ENCODE assay signal across 13 cellular contexts in genomic region chr14:76901171-76902055, GRCh38.
DNase-seq lines count a peak whose midpoint lies in the region; ATAC-seq and TF ChIP-seq lines count a peak whose summit lies in the region.
"Had no signal": no experiment of that assay in that cellular context is flagged by ENCODE, and none has a peak within 500 bp of the region (broad histone marks: within the 10 kb centered on the region; RNA-seq: fewer than 3 reads in every experiment).

No MANE protein-coding gene starts in this region.

- TF ChIP-seq CTCF in IMR-90 (conservative IDR thresholded peaks at IDR 0.05; ENCODE audit: low read depth, low read length) (no peak), colonic mucosa (IDR thresholded peaks at IDR 0.05) (no peak), gastrocnemius medialis (IDR thresholded peaks at IDR 0.05 in 4 of 5, conservative IDR thresholded peaks at IDR 0.05 in 1 of 5) (no peak)

- H2BK5ac ChIP-seq in IMR-90 (ENCODE audit: low read depth, low read length, poor library complexity, severe bottlenecking) (no peak overlapping the region), mesenchymal stem cell (ENCODE audit: low read depth, low read length, poor library complexity, severe bottlenecking) (no peak overlapping the region)

- ATAC-seq in IMR-90 (ENCODE audit: low read depth) (peak; percentile 2; the same call in 1 of the 2 replicates), gastrocnemius medialis (no peak), GM18867 (IDR thresholded peaks at IDR 0.05; ENCODE audit: unreplicated experiment) (no peak), HG03439 (IDR thresholded peaks at IDR 0.05; ENCODE audit: unreplicated experiment) (no peak)
- ATAC-seq: mucosa of descending colon, right lobe of liver had no signal

- H3K18ac ChIP-seq in IMR-90 (ENCODE audit: low read depth, low read length) (peak overlapping the region; percentile 84), mesenchymal stem cell (ENCODE audit: low read depth in 1 of 2, low read length in 2 of 2) (no peak overlapping the region)

- TF ChIP-seq POLR2A in IMR-90 (IDR thresholded peaks at IDR 0.05; ENCODE audit: low read depth, low read length) = no peak
- TF ChIP-seq POLR2A in gastrocnemius medialis (IDR thresholded peaks at IDR 0.05) = no peak

- H2BK20ac ChIP-seq in IMR-90 (ENCODE audit: low read depth, low read length) = peak overlapping the region; percentile 72

- peak overlapping the region; percentile 48 to 50; a peak in 2 of 4 replicates for H4K8ac ChIP-seq in IMR-90 (ENCODE audit: low read depth in 2 of 2, low read length in 2 of 2)
- no peak overlapping the region for H4K8ac ChIP-seq in mesenchymal stem cell (ENCODE audit: low read length)

- H3K27me3 ChIP-seq in IMR-90 (ENCODE audit: control insufficient read depth, insufficient read depth, low read length) = no peaks in the 10 kb centered on the region
- H3K27me3 ChIP-seq in colonic mucosa = no peaks in the 10 kb centered on the region
- H3K27me3 ChIP-seq in mesenchymal stem cell (ENCODE audit: control insufficient read depth in 1 of 2, insufficient read depth in 1 of 2, low read length in 2 of 2) = no peaks in the 10 kb centered on the region
- no peaks in the 10 kb centered on the region for H3K27me3 ChIP-seq in gastrocnemius medialis
- H3K27me3 ChIP-seq: right lobe of liver had no signal

- peak overlapping the region; percentile 50 for H2BK120ac ChIP-seq in IMR-90 (ENCODE audit: low read depth, low read length)
- H2BK120ac ChIP-seq in mesenchymal stem cell (ENCODE audit: low read depth, low read length) = no peak overlapping the region

- H3K4me1 ChIP-seq in IMR-90 (ENCODE audit: control insufficient read depth, insufficient read depth, low read length) = peaks cover 29% of the 10 kb centered on the region
- no peaks in the 10 kb centered on the region for H3K4me1 ChIP-seq in colonic mucosa
- peaks cover 14% of the 10 kb centered on the region for H3K4me1 ChIP-seq in mesenchymal stem cell (ENCODE audit: control insufficient read depth, insufficient read depth, low read depth, low read length)
- no peaks in the 10 kb centered on the region for H3K4me1 ChIP-seq in urinary bladder (ENCODE audit: insufficient read depth)
- H3K4me1 ChIP-seq in gastrocnemius medialis = peaks cover 11 to 34% of the 10 kb centered on the region in 2 donors
- H3K4me1 ChIP-seq: right lobe of liver had no signal

- POLR2A ChIA-PET in IMR-90 (lab: Charles Lee; ENCODE audit: unreplicated experiment) = no interaction called here

- H2AFZ ChIP-seq in IMR-90 (replicated peaks; ENCODE audit: low read length, poor library complexity) (no peak overlapping the region), mesenchymal stem cell (ENCODE audit: low read depth, low read length) (no peak overlapping the region)

- dilution Hi-C loops in IMR-90 (cut with HindIII; ENCODE audit: low sequenced_read_pairs, unreplicated experiment) = no loop called here

- peak overlapping the region; percentile 81; the same call in 1 of the 2 replicates for H3K27ac ChIP-seq in IMR-90 (ENCODE audit: insufficient read depth, low read length)
- H3K27ac ChIP-seq in colonic mucosa = peak overlapping the region; percentile 22
- H3K27ac ChIP-seq in mesenchymal stem cell (ENCODE audit: low read length, poor library complexity, severe bottlenecking) = no peak overlapping the region
- peak overlapping the region; percentile 26 for H3K27ac ChIP-seq in urinary bladder (ENCODE audit: low read depth)
- H3K27ac ChIP-seq in gastrocnemius medialis = peak overlapping the region in 1 of 4 donors; percentile 24
- H3K27ac ChIP-seq: right lobe of liver had no signal

- H2BK12ac ChIP-seq in mesenchymal stem cell (ENCODE audit: low read length in 2 of 2) = no peak overlapping the region

- CTCF ChIA-PET in IMR-90 (lab: Yijun Ruan, JAX) = interaction anchor here (0.6 to 1.7 kb wide), 3 partner anchors 16 to 167 kb away, joined by 3 to 6 read pairs (median 4); no protein-coding TSS in a partner anchor

- peaks cover 15% of the 10 kb centered on the region for H3K9me1 ChIP-seq in IMR-90 (ENCODE audit: insufficient read depth, low read length)

- DNase-seq in IMR-90 = peak; percentile 9
- no peak for DNase-seq in colonic mucosa
- no peak for DNase-seq in mesenchymal stem cell
- no peak for DNase-seq in gastrocnemius medialis
- DNase-seq in SHP77 treated with DMSO at 0.1 percent for 48 hours (lab: John Stamatoyannopoulos, UW) = no peak
- DNase-seq: activated naive CD4-positive, alpha-beta T cell treated with anti-CD3 and anti-CD28 coated beads, Interleukin-2, amount 50 U/mL, for 16 hours; mucosa of descending colon; NCI-H187 treated with DMSO at 0.1 percent for 48 hours; SIG-M5 had no signal

- H3K9me3 ChIP-seq in IMR-90 (ENCODE audit: control insufficient read depth, insufficient read depth, low read length) (0 out of 2 replicates have a peak, but pooled peaks cover 2% of the 10 kb centered on the region), colonic mucosa (no peaks in the 10 kb centered on the region), mesenchymal stem cell (ENCODE audit: control insufficient read depth, low read length) (no peaks in the 10 kb centered on the region), gastrocnemius medialis (no peaks in the 10 kb centered on the region)
- H3K9me3 ChIP-seq: mucosa of descending colon, right lobe of liver had no signal

- intact Hi-C loops in IMR-90 (cut with micrococcal nuclease) = no loop called here
- intact Hi-C loops in colonic mucosa (cut with DNase I) = no loop called here
- intact Hi-C loops in gastrocnemius medialis (cut with DNase I; ENCODE audit: low total_unique reads) = no loop called here

- H4K20me1 ChIP-seq in IMR-90 (ENCODE audit: insufficient read depth, low read length) = peaks cover 5% of the 10 kb centered on the region

- no peaks in the 10 kb centered on the region for H3K79me1 ChIP-seq in IMR-90 (ENCODE audit: low read depth in 1 of 2, low read length in 2 of 2)
- H3K79me1 ChIP-seq in mesenchymal stem cell (replicated peaks; ENCODE audit: low read length, poor library complexity, severe bottlenecking) = no peaks in the 10 kb centered on the region

- H3K4me2 ChIP-seq in IMR-90 (ENCODE audit: low read depth, low read length) = no peak overlapping the region
- no peak overlapping the region for H3K4me2 ChIP-seq in mesenchymal stem cell (ENCODE audit: low read length, poor library complexity, severe bottlenecking)

- TF ChIP-seq RAD21 in IMR-90 (IDR thresholded peaks at IDR 0.05; ENCODE audit: low read length) = no peak

- no peak overlapping the region for H3K4me3 ChIP-seq in IMR-90 (ENCODE audit: insufficient read depth, low read depth, low read length)
- no peak overlapping the region for H3K4me3 ChIP-seq in colonic mucosa
- no peak overlapping the region for H3K4me3 ChIP-seq in mesenchymal stem cell (ENCODE audit: insufficient read depth in 1 of 2, low read depth in 1 of 2, low read length in 2 of 2)
- H3K4me3 ChIP-seq in urinary bladder (ENCODE audit: low read depth, low read length) = no peak overlapping the region
- no peak overlapping the region for H3K4me3 ChIP-seq in gastrocnemius medialis
- H3K4me3 ChIP-seq: mucosa of descending colon, right lobe of liver had no signal

- no TSS peak for BruUV-seq in IMR-90 (replicated peaks; lab: Mats Ljungman, UMichigan)

- peak overlapping the region; percentile 6 for H2AK5ac ChIP-seq in IMR-90 (ENCODE audit: low read depth, low read length)
- H2AK5ac ChIP-seq in mesenchymal stem cell (ENCODE audit: low read length, severe bottlenecking) = peak overlapping the region; percentile 17

- no peaks in the 10 kb centered on the region for H3K36me3 ChIP-seq in IMR-90 (ENCODE audit: control insufficient read depth, insufficient read depth, low read length)
- no peaks in the 10 kb centered on the region for H3K36me3 ChIP-seq in colonic mucosa
- H3K36me3 ChIP-seq in mesenchymal stem cell (ENCODE audit: control insufficient read depth in 1 of 2, insufficient read depth in 2 of 2, low read depth in 1 of 2, low read length in 2 of 2) = no peaks in the 10 kb centered on the region
- H3K36me3 ChIP-seq in urinary bladder (ENCODE audit: insufficient read depth) = no peaks in the 10 kb centered on the region
- H3K36me3 ChIP-seq in gastrocnemius medialis = no peaks in the 10 kb centered on the region
- H3K36me3 ChIP-seq: right lobe of liver had no signal

- no peak overlapping the region for H2AK9ac ChIP-seq in IMR-90 (replicated peaks; ENCODE audit: low read depth, low read length, poor library complexity)

- peak overlapping the region; percentile 94 for H4K5ac ChIP-seq in IMR-90 (ENCODE audit: low read depth, low read length)

- no peak overlapping the region for H3K56ac ChIP-seq in IMR-90 (ENCODE audit: extremely low read depth, insufficient read depth, low read length)

- H3K23ac ChIP-seq in IMR-90 (ENCODE audit: low read depth, low read length) = peak overlapping the region; percentile 23; the same call in 1 of the 2 replicates
- peak overlapping the region in 1 of 2 experiments; percentile 9 for H3K23ac ChIP-seq in mesenchymal stem cell (ENCODE audit: low read length in 2 of 2)

- H2BK15ac ChIP-seq in IMR-90 (ENCODE audit: low read depth, low read length) (peak overlapping the region; percentile 85; the same call in 2 of the 3 replicates), mesenchymal stem cell (ENCODE audit: low read depth, poor library complexity, severe bottlenecking) (no peak overlapping the region)

- WGBS in IMR-90 (ENCODE audit: extremely low coverage in 2 of 2, insufficient read length in 1 of 2), 2 experiments = 89% methylated on average over 1 of the region's 6 CpGs; no CpG with 5 or more reads in 1 of the 2 experiments
- WGBS in mesenchymal stem cell = 85% methylated on average over 6 of the region's 6 CpGs
- 51% methylated on average over 6 of the region's 6 CpGs for WGBS in urinary bladder

- peak overlapping the region; percentile 67 for H4K91ac ChIP-seq in IMR-90 (ENCODE audit: insufficient read depth, low read depth, low read length)
- no peak overlapping the region for H4K91ac ChIP-seq in mesenchymal stem cell (ENCODE audit: low read length)

- peak overlapping the region; percentile 38 for H3K4ac ChIP-seq in IMR-90 (ENCODE audit: low read depth, low read length)
- H3K4ac ChIP-seq in mesenchymal stem cell (ENCODE audit: low read depth in 1 of 2, low read length in 2 of 2) = no peak overlapping the region

- in situ Hi-C loops in IMR-90 (cut with MboI; ENCODE audit: low sequenced_read_pairs) (no loop called here), gastrocnemius medialis (cut with MboI; ENCODE audit: low sequenced_read_pairs in 4 of 4) (no loop called here)

- no peak overlapping the region; the same call in 1 of the 2 replicates for H3K9ac ChIP-seq in IMR-90 (ENCODE audit: low read depth, low read length)
- no peak overlapping the region for H3K9ac ChIP-seq in colonic mucosa (ENCODE audit: low read depth in 2 of 2, low read length in 2 of 2)
- H3K9ac ChIP-seq in mesenchymal stem cell (ENCODE audit: low read length) = no peak overlapping the region

- H3K14ac ChIP-seq in IMR-90 (replicated peaks; ENCODE audit: low read depth, low read length) = peak overlapping the region; percentile 49
- peak overlapping the region in 1 of 2 experiments; percentile 26 for H3K14ac ChIP-seq in mesenchymal stem cell (ENCODE audit: low read length in 2 of 2)

TF ChIP-seq in IMR-90, 13 proteins besides CTCF, POLR2A, EP300 and RAD21 (continues in another document):
- TF ChIP-seq FOS (IDR thresholded peaks at IDR 0.05; ENCODE audit: low read depth, low read length) (no peak), SMC3 (IDR thresholded peaks at IDR 0.05; ENCODE audit: low read depth, low read length) (no peak), MAFK (IDR thresholded peaks at IDR 0.05; ENCODE audit: low read depth, low read length) (no peak)
